11 cellular contexts compared by ENCODE assay signal in genomic region chr17:76138234-76138895, GRCh38. TPM values are rescaled to one million over a fixed set of nuclear protein-coding genes. Genes with fewer than 3 reads are reported as not detected.
A peak's percentile ranks its signal among the peaks of the same experiment; 100 is the strongest.
DNase-seq lines count a peak whose midpoint lies in the region; ATAC-seq and TF ChIP-seq lines count a peak whose summit lies in the region.
"Had no signal": no experiment of that assay in that cellular context is flagged by ENCODE, and none has a peak within 500 bp of the region (broad histone marks: within the 10 kb centered on the region; RNA-seq: fewer than 3 reads in every experiment).

No MANE protein-coding gene starts in this region.

- H3K4me3 ChIP-seq in Caco-2 (ENCODE audit: low read depth, low read length) = peak overlapping the region; percentile 4
- peak overlapping the region in 43 of 59 donors; percentile 3 to 58 (median 29) for H3K4me3 ChIP-seq in dorsolateral prefrontal cortex
- no peak overlapping the region for H3K4me3 ChIP-seq in lower leg skin (ENCODE audit: low read depth, poor library complexity, severe bottlenecking)
- no peak overlapping the region for H3K4me3 ChIP-seq in mucosa of descending colon

- DNase-seq in Caco-2 (peak; percentile 91 to 94), NCI-H146 treated with DMSO at 0.1 percent for 48 hours (lab: John Stamatoyannopoulos, UW; ENCODE audit: unreplicated experiment) (peak; percentile 33), dorsolateral prefrontal cortex (peak in 9 of 10 donors; percentile 40 to 79 (median 73)), middle frontal gyrus (ENCODE audit: extremely low spot score, low spot score) (peak; percentile 9), lower leg skin (ENCODE audit: low spot score in 2 of 2) (no peak), activated gamma-delta T cell (lab: John Stamatoyannopoulos, UW) (no peak), mucosa of descending colon (no peak)
- no peak for DNase-seq in activated CD4-positive, alpha-beta T cell treated with anti-CD3 and anti-CD28 coated beads for 36 hours
- DNase-seq: DMS 273 treated with DMSO at 0.1 percent for 48 hours, MV-4-11, SW 1271 had no signal

- intact Hi-C loops in Caco-2 (cut with micrococcal nuclease; ENCODE audit: unreplicated experiment) (loop anchor here (1.0 kb wide), 1 partner anchor 66 kb away; the partner anchor contains the start of gene SRP68), dorsolateral prefrontal cortex (cut with DNase I) (loop anchor here in 1 of 2 donors (5.0 kb wide), 1 partner anchor 44 kb away; no protein-coding TSS in a partner anchor), lower leg skin (cut with DNase I; ENCODE audit: low total_unique reads) (no loop called here), mucosa of descending colon (cut with DNase I, micrococcal nuclease) (no loop called here)
- intact Hi-C loops in activated CD4-positive, alpha-beta T cell treated with anti-CD3 and anti-CD28 coated beads for 36 hours (cut with DNase I, micrococcal nuclease) = no loop called here

- peak overlapping the region in 14 of 59 donors; percentile 18 to 68 (median 38) for H3K27ac ChIP-seq in dorsolateral prefrontal cortex

- CTCF ChIA-PET in Caco-2 (lab: Charles Lee) = interaction anchor here (0.5 to 1.4 kb wide), 14 partner anchors 13 to 492 kb away, joined by 3 to 10 read pairs (median 4); a partner anchor contains a TSS
- CTCF ChIA-PET in activated CD4-positive, alpha-beta T cell treated with anti-CD3 and anti-CD28 coated beads for 36 hours (lab: Charles Lee) = interaction anchor here (0.6 kb wide), 1 partner anchor 83 kb away, joined by 3 read pairs; no protein-coding TSS in a partner anchor

- WGBS in lower leg skin, 2 donors = 63 to 75% methylated on average over 20 to 23 of the region's 23 CpGs

- no peaks in the 10 kb centered on the region for H3K27me3 Mint-ChIP-seq in Caco-2 (ENCODE audit: insufficient read depth, unreplicated experiment)
- H3K27me3 Mint-ChIP-seq in activated CD4-positive, alpha-beta T cell treated with anti-CD3 and anti-CD28 coated beads for 36 hours = peaks cover 9% of the 10 kb centered on the region

- no peaks in the 10 kb centered on the region for H3K36me3 ChIP-seq in Caco-2 (ENCODE audit: control insufficient read depth, insufficient read depth, low read length)
- H3K36me3 ChIP-seq in mucosa of descending colon (ENCODE audit: low read depth) = no peaks in the 10 kb centered on the region

- ATAC-seq in activated CD4-positive, alpha-beta T cell treated with anti-CD3 and anti-CD28 coated beads for 36 hours = no peak
- no peak for ATAC-seq in mucosa of descending colon

- BruUV-seq in Caco-2 (replicated peaks; lab: Mats Ljungman, UMichigan) = no TSS peak

- peaks cover 57% of the 10 kb centered on the region for H3K4me1 Mint-ChIP-seq in Caco-2 (ENCODE audit: low read depth, unreplicated experiment)
- H3K4me1 Mint-ChIP-seq in activated CD4-positive, alpha-beta T cell treated with anti-CD3 and anti-CD28 coated beads for 36 hours = peaks cover 35% of the 10 kb centered on the region

- TF ChIP-seq POLR2A in lower leg skin (IDR thresholded peaks at IDR 0.05) = no peak

- H3K27me3 ChIP-seq in Caco-2 (replicated peaks; ENCODE audit: control insufficient read depth, insufficient read depth, low read length) (no peaks in the 10 kb centered on the region), dorsolateral prefrontal cortex (peaks cover 0 to 55% (median 25%) of the 10 kb centered on the region in 45 donors)

- H3K9me3 Mint-ChIP-seq in Caco-2 (ENCODE audit: unreplicated experiment) = no peaks in the 10 kb centered on the region
- H3K9me3 Mint-ChIP-seq in activated CD4-positive, alpha-beta T cell treated with anti-CD3 and anti-CD28 coated beads for 36 hours (ENCODE audit: low read depth) = no peaks in the 10 kb centered on the region

- H3K4me3 Mint-ChIP-seq in Caco-2 (ENCODE audit: unreplicated experiment) = peak overlapping the region; percentile 61
- H3K4me3 Mint-ChIP-seq in activated CD4-positive, alpha-beta T cell treated with anti-CD3 and anti-CD28 coated beads for 36 hours = no peak overlapping the region

- H3K9me3 ChIP-seq in Caco-2 = no peaks in the 10 kb centered on the region
- no peaks in the 10 kb centered on the region for H3K9me3 ChIP-seq in mucosa of descending colon

- POLR2A ChIA-PET in Caco-2 (lab: Charles Lee) = interaction anchor here (0.5 to 1.3 kb wide), 13 partner anchors 11 to 1029 kb away, joined by 3 to 21 read pairs (median 7); partner anchors contain the start of genes FBF1, PRPSAP1 and SRP68
- POLR2A ChIA-PET in activated CD4-positive, alpha-beta T cell treated with anti-CD3 and anti-CD28 coated beads for 36 hours (lab: Charles Lee) = interaction anchor here (1.7 kb wide), 1 partner anchor 134 kb away, joined by 3 read pairs; no protein-coding TSS in a partner anchor

- peak overlapping the region; percentile 88 for H3K27ac Mint-ChIP-seq in Caco-2 (ENCODE audit: unreplicated experiment)
- no peak overlapping the region for H3K27ac Mint-ChIP-seq in activated CD4-positive, alpha-beta T cell treated with anti-CD3 and anti-CD28 coated beads for 36 hours

- peaks cover 87% of the 10 kb centered on the region for H3K4me1 ChIP-seq in Caco-2
- H3K4me1 ChIP-seq in mucosa of descending colon (ENCODE audit: low read depth) = peaks cover 13% of the 10 kb centered on the region

- peaks cover 34% of the 10 kb centered on the region for H3K36me3 Mint-ChIP-seq in Caco-2 (ENCODE audit: insufficient read depth, unreplicated experiment)
- no peaks in the 10 kb centered on the region for H3K36me3 Mint-ChIP-seq in activated CD4-positive, alpha-beta T cell treated with anti-CD3 and anti-CD28 coated beads for 36 hours (ENCODE audit: low read depth)

- peak in 1 of 2 experiments; percentile 5 for TF ChIP-seq CTCF in Caco-2 (IDR thresholded peaks at IDR 0.05; ENCODE audit: insufficient read depth in 1 of 2, low read depth in 1 of 2, low read length in 1 of 2, severe bottlenecking in 1 of 2, unreplicated experiment in 1 of 2)
- TF ChIP-seq CTCF in dorsolateral prefrontal cortex (IDR thresholded peaks at IDR 0.05 in 54 of 56, conservative IDR thresholded peaks at IDR 0.05 in 2 of 56; ENCODE audit: low read depth in 1 of 56, partially characterized antibody in 56 of 56) = no peak
- no peak for TF ChIP-seq CTCF in lower leg skin (IDR thresholded peaks at IDR 0.05)
- TF ChIP-seq CTCF in mucosa of descending colon (IDR thresholded peaks at IDR 0.05) = no peak

RNA-seq across cellular contexts. Expression of gene FOXJ1, which starts 2.7 kb away (rescaled TPM):
- total RNA-seq in Caco-2 (2022) (7.0 and 10.7 TPM in 2 replicates), dorsolateral prefrontal cortex (10 to 100 TPM in 5 of 120 experiments, 1 to 10 TPM in 102, under 1 TPM in 13; 0.39 to 24.1 (median 2.3) TPM), lower leg skin (1 to 10 TPM; 1.2 to 2.4 (median 1.8) TPM), mucosa of descending colon (1 to 10 TPM in 1 of 3 donors, under 1 TPM in 2; 0.16 to 2.2 (median 0.52) TPM)
- total RNA-seq in activated CD4-positive, alpha-beta T cell treated with anti-CD3 and anti-CD28 coated beads for 36 hours = under 1 TPM; 0.47 to 0.53 TPM

RNA-seq across cellular contexts. Expression of gene EXOC7, which starts 34.8 kb away (rescaled TPM):
- 205 TPM in 2 replicates for total RNA-seq in Caco-2 (2022)
- total RNA-seq in dorsolateral prefrontal cortex = 100 to 1,000 TPM; 155 to 256 (median 195) TPM
- 10 to 100 TPM; 73.0 to 77.0 TPM for total RNA-seq in activated CD4-positive, alpha-beta T cell treated with anti-CD3 and anti-CD28 coated beads for 36 hours
- total RNA-seq in lower leg skin = 10 to 100 TPM; 52.5 to 78.4 (median 72.3) TPM
- 100 to 1,000 TPM in 2 of 3 donors, 10 to 100 TPM in 1; 91.0 to 145 (median 142) TPM for total RNA-seq in mucosa of descending colon

RNA-seq across cellular contexts. Expression of gene ZACN, which starts 59.4 kb away (rescaled TPM):
- total RNA-seq in Caco-2 (2022) = 0.34 TPM in 1 of 2 replicates, not detected in the other
- 1 to 10 TPM in 1 of 120 experiments, under 1 TPM in 15, not detected in 104; 0.13 to 1.2 (median 0.26) TPM for total RNA-seq in dorsolateral prefrontal cortex
- total RNA-seq in activated CD4-positive, alpha-beta T cell treated with anti-CD3 and anti-CD28 coated beads for 36 hours = 1 to 10 TPM; 4.8 to 5.4 TPM
- total RNA-seq in lower leg skin = not detected
- total RNA-seq in mucosa of descending colon = 1 to 10 TPM in 1 of 3 donors, not detected in 2; 1.4 TPM

Comparison
In these comparisons a context has a peak if more than half of its experiments do, and no peak if none do; other contexts are left out.
1. DNase-seq: peak in Caco-2 (2 of 2), NCI-H146 treated with DMSO at 0.1 percent for 48 hours (single experiment), dorsolateral prefrontal cortex (9 of 10) and middle frontal gyrus (single experiment); none in activated CD4-positive, alpha-beta T cell treated with anti-CD3 and anti-CD28 coated beads for 36 hours (single experiment), lower leg skin (0 of 2), activated gamma-delta T cell (single experiment) and mucosa of descending colon (0 of 3).
2. H3K4me3 ChIP-seq: peak in Caco-2 (single experiment) and dorsolateral prefrontal cortex (43 of 59); none in lower leg skin (single experiment) and mucosa of descending colon (single experiment).